Comparison of ENCODE assay signal across 8 cellular contexts in genomic region chrX:85955510-85955909, GRCh38.
"Had no signal": no experiment of that assay in that cellular context is flagged by ENCODE, and none has a peak within 500 bp of the region (broad histone marks: within the 10 kb centered on the region; RNA-seq: fewer than 3 reads in every experiment).

No MANE protein-coding gene starts in this region.

- H3K4me2 ChIP-seq: GM23338 had no signal

- FAIRE-seq: H1, H54, HepG2 had no signal

- H3K27ac Mint-ChIP-seq: GM23338, H9, IgD-negative memory B cell had no signal

- H3K9me3 Mint-ChIP-seq: GM23338, IgD-negative memory B cell had no signal

- ATAC-seq: GM23338, HepG2 had no signal

- DNase-seq: H9, HCEC 1CT, KBM-7 had no signal

- H3K4me1 Mint-ChIP-seq: GM23338, H9 had no signal

- H2AFZ ChIP-seq: GM23338 had no signal

- H3K4me3 ChIP-seq: GM23338 had no signal

- H3K27me3 Mint-ChIP-seq: IgD-negative memory B cell had no signal

- H3K4me3 Mint-ChIP-seq: GM23338, H9 had no signal
